Comparison of ENCODE assay signal across 17 cellular contexts in genomic region chr3:51550080-51550819, GRCh38.
"Had no signal": no experiment of that assay in that cellular context is flagged by ENCODE, and none has a peak within 500 bp of the region (broad histone marks: within the 10 kb centered on the region; RNA-seq: fewer than 3 reads in every experiment).

No MANE protein-coding gene starts in this region.

- H3K4me1 ChIP-seq: uterus had no signal

- H3K9me3 ChIP-seq: mucosa of descending colon, ovary, thoracic aorta, uterus had no signal

- H3K27ac ChIP-seq: ovary, thoracic aorta, uterus had no signal

- H3K4me3 ChIP-seq: lung, mucosa of descending colon, ovary, thoracic aorta, uterus had no signal

- H3K27me3 ChIP-seq: ovary, uterus had no signal

- DNase-seq: activated CD4-positive, alpha-beta T cell treated with anti-CD3 and anti-CD28 coated beads, Interleukin-2, amount 50 U/mL, for 48 hours; activated CD8-positive, alpha-beta memory T cell treated with anti-CD3 and anti-CD28 coated beads, Interleukin-2, amount 10 ng/mL, durations not matched to agents 7 days and 5 days; activated naive CD4-positive, alpha-beta T cell; activated T-cell treated with anti-CD3 and anti-CD28 coated beads, Interleukin-2, amount 50 U/mL, for 4 hours; central memory CD4-positive, alpha-beta T cell; hypothalamus; mucosa of descending colon; ovary; stimulated activated CD4-positive, alpha-beta T cell treated with anti-CD3 and anti-CD28 coated beads, Interleukin-15, amount 100 ng/mL, for 24 hours; stimulated activated CD4-positive, alpha-beta T cell treated with anti-CD3 and anti-CD28 coated beads, Interleukin-4, amount 100 ng/mL, for 24 hours; stimulated activated naive CD8-positive, alpha-beta T cell treated with anti-CD3 and anti-CD28 coated beads, Interleukin-15, amount 100 ng/mL, for 72 hours; T-helper 2 cell; uterus had no signal

- H3K36me3 ChIP-seq: ovary, uterus had no signal

- ATAC-seq: activated CD4-positive, CD25-positive, alpha-beta regulatory T cell treated with anti-CD3 and anti-CD28 coated beads, Interleukin-2, amount 50 U/mL, for 24 hours; activated CD8-positive, alpha-beta memory T cell treated with anti-CD3 and anti-CD28 coated beads, Interleukin-2, amount 10 ng/mL, durations not matched to agents 7 days and 5 days; activated T-cell treated with anti-CD3 and anti-CD28 coated beads, Interleukin-2, amount 50 U/mL, for 4 hours; esophagus mucosa; mucosa of descending colon; stimulated activated naive CD8-positive, alpha-beta T cell treated with anti-CD3 and anti-CD28 coated beads, Interleukin-15, amount 100 ng/mL, for 72 hours had no signal
